17 cellular contexts compared by ENCODE assay signal in the genomic region with DNA sequence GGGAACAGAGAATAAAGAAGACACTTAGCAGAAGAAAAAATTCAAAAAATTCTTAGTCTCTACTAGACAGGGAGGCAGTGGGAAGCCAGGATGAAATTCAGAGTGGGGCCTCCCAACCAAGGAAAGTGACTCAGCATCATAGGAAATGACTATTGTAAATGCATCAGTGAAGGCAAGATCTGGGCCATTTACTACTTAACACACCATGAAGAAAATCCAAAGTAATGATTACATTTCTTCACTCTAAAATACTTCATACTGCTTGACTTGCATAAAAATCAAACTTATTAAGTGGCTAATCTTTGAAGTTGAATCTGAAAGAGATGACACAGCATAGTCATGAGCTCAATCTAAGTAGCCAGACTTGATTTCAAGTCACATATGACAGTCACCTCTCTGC.
A peak's percentile ranks its signal among the peaks of the same experiment; 100 is the strongest.
DNase-seq lines count a peak whose midpoint lies in the region; ATAC-seq, FAIRE-seq and TF ChIP-seq lines count a peak whose summit lies in the region.
"Had no signal": no experiment of that assay in that cellular context is flagged by ENCODE, and none has a peak within 500 bp of the region (broad histone marks: within the 10 kb centered on the region; RNA-seq: fewer than 3 reads in every experiment).

No MANE protein-coding gene starts in this region.

- H3K79me2 ChIP-seq in astrocyte (ENCODE audit: insufficient read depth, low read length): no peaks in the 10 kb centered on the region

- FAIRE-seq in astrocyte (lab: Jason Lieb, UNC): no peak

- H3K4me3 ChIP-seq in astrocyte (ENCODE audit: insufficient read depth, low read depth, low read length) (no peak overlapping the region), fibroblast of pulmonary artery (replicated peaks; ENCODE audit: low read depth, low read length) (no peak overlapping the region)
- H3K4me3 ChIP-seq: BLaER1 treated with 17β-estradiol and CSF1 and Interleukin-3, amounts not matched to agents 10 nM and 100 nM; SK-N-MC had no signal

- no peak overlapping the region for H3K4me3 Mint-ChIP-seq in astrocyte (ENCODE audit: unreplicated experiment)
- H3K4me3 Mint-ChIP-seq: CD8-positive, alpha-beta memory T cell had no signal

- H3K36me3 ChIP-seq in astrocyte (ENCODE audit: insufficient read depth, low read length): no peaks in the 10 kb centered on the region
- H3K36me3 ChIP-seq: BLaER1 treated with 17β-estradiol and CSF1 and Interleukin-3, amounts not matched to agents 10 nM and 100 nM had no signal

- H3K36me3 Mint-ChIP-seq in astrocyte (ENCODE audit: low read depth, unreplicated experiment): no peaks in the 10 kb centered on the region

- no peaks in the 10 kb centered on the region for H3K27me3 ChIP-seq in astrocyte (ENCODE audit: insufficient read depth, low read length)
- H3K27me3 ChIP-seq: BLaER1 treated with 17β-estradiol and CSF1 and Interleukin-3, amounts not matched to agents 10 nM and 100 nM had no signal

- no peak overlapping the region for H2AFZ ChIP-seq in astrocyte (ENCODE audit: low read depth, low read length)

- no peak overlapping the region for H3K27ac ChIP-seq in astrocyte (ENCODE audit: low read depth, low read length)
- H3K27ac ChIP-seq: 22Rv1; BLaER1 treated with 17β-estradiol and CSF1 and Interleukin-3, amounts not matched to agents 10 nM and 100 nM; SK-N-MC had no signal

- H3K4me1 Mint-ChIP-seq in astrocyte (ENCODE audit: low read depth, unreplicated experiment): peaks cover 6% of the 10 kb centered on the region
- H3K4me1 Mint-ChIP-seq: CD8-positive, alpha-beta memory T cell had no signal

- no peak for ATAC-seq in HG02678 (IDR thresholded peaks at IDR 0.05; ENCODE audit: unreplicated experiment)
- no peak for ATAC-seq in HG02938 (IDR thresholded peaks at IDR 0.05; ENCODE audit: unreplicated experiment)

- H3K4me1 ChIP-seq in astrocyte (ENCODE audit: insufficient read depth, low read length): no peaks in the 10 kb centered on the region
- H3K4me1 ChIP-seq: BLaER1 treated with 17β-estradiol and CSF1 and Interleukin-3, amounts not matched to agents 10 nM and 100 nM had no signal

- no peak for TF ChIP-seq CTCF in astrocyte (IDR thresholded peaks at IDR 0.05; ENCODE audit: insufficient read depth, low read depth, low read length)
- no peak for TF ChIP-seq CTCF in fibroblast of pulmonary artery (IDR thresholded peaks at IDR 0.05; ENCODE audit: low read length, missing control alignments)

- peak overlapping the region; percentile 55 for H3K27ac Mint-ChIP-seq in astrocyte (ENCODE audit: unreplicated experiment)
- H3K27ac Mint-ChIP-seq: CD8-positive, alpha-beta memory T cell had no signal

- no peaks in the 10 kb centered on the region for H4K20me1 ChIP-seq in astrocyte (ENCODE audit: insufficient read depth, low read length)
- H4K20me1 ChIP-seq: BLaER1 treated with 17β-estradiol and CSF1 and Interleukin-3, amounts not matched to agents 10 nM and 100 nM had no signal

- no peaks in the 10 kb centered on the region for H3K9me3 ChIP-seq in astrocyte (ENCODE audit: insufficient read depth, low read depth, low read length)

- DNase-seq in DMS53 (lab: John Stamatoyannopoulos, UW): peak; percentile 12
- no peak for DNase-seq in DMS53 treated with DMSO at 0.1 percent for 48 hours (lab: John Stamatoyannopoulos, UW; ENCODE audit: unreplicated experiment)
- no peak for DNase-seq in astrocyte (ENCODE audit: low read depth)
- DNase-seq in fibroblast of pulmonary artery (ENCODE audit: low read depth): peak; percentile 1
- DNase-seq in renal cortical epithelial cell (ENCODE audit: low read depth): peak; percentile 84
- DNase-seq in hippocampal formation (lab: John Stamatoyannopoulos, UW): no peak
- DNase-seq: CD8-positive, alpha-beta memory T cell; KG1; NCI-H1048; NCI-H1436 treated with DMSO at 0.1 percent for 48 hours; NCI-H510A; Right ventricle myocardium superior had no signal

- H3K27me3 Mint-ChIP-seq in astrocyte (ENCODE audit: low read depth, unreplicated experiment): no peaks in the 10 kb centered on the region

- H3K9me3 Mint-ChIP-seq in astrocyte (ENCODE audit: unreplicated experiment): peaks cover 3% of the 10 kb centered on the region

- no peak overlapping the region for H3K9ac ChIP-seq in astrocyte (ENCODE audit: low read length)
- H3K9ac ChIP-seq: BLaER1 treated with 17β-estradiol and CSF1 and Interleukin-3, amounts not matched to agents 10 nM and 100 nM had no signal

- no peak overlapping the region for H3K4me2 ChIP-seq in astrocyte (ENCODE audit: low read length)
- H3K4me2 ChIP-seq: BLaER1 treated with 17β-estradiol and CSF1 and Interleukin-3, amounts not matched to agents 10 nM and 100 nM had no signal

Comparison
In these comparisons a context has a peak if more than half of its experiments do, and no peak if none do; other contexts are left out.
1. DNase-seq: peak in DMS53 (single experiment), fibroblast of pulmonary artery (single experiment) and renal cortical epithelial cell (single experiment); none in DMS53 treated with DMSO at 0.1 percent for 48 hours (single experiment), astrocyte (single experiment) and hippocampal formation (0 of 2).